In the genomic region with DNA sequence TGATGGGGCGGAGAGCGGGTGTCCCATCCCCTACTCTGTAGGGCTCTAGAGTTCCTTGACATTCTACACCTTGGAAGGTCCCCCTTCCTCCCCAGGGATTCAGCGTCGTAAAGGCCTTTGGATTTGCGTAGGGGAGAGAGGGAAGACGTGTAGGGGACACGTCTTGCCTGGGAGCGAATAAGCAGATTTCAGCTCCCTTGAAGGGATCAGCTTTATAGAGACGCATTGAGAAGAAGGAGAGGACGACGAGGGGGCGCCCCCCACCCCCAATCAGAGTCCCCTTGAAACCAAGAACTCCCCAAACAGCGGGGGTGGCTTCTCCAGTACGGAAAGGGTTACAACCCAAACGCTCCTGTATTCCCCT, we compare ENCODE assay signal across 8 cellular contexts. TPM values are rescaled to one million over a fixed set of nuclear protein-coding genes. Genes with fewer than 3 reads are reported as not detected.
DNase-seq lines count a peak whose midpoint lies in the region; ATAC-seq lines count a peak whose summit lies in the region.

No MANE protein-coding gene starts in this region.

- intact Hi-C loops in activated T-helper 1 cell treated with anti-CD3 and anti-CD28 coated beads, Interleukin-12 subunit alpha, Interleukin-12 subunit beta, Interleukin-2, Interleukin-4 antibody, amounts not matched to agents 30 ng/mL and 10 ng/mL and 1 ng/mL, durations not matched to agents 14 hours and 24 hours and 36 hours (cut with micrococcal nuclease) = loop anchor here (1.0 to 5.0 kb wide), 12 partner anchors 19 to 1990 kb away; a partner anchor contains a TSS

- ATAC-seq in activated T-cell treated with anti-CD3 and anti-CD28 coated beads, Interleukin-2, amount 50 U/mL, for 72 hours (replicated peaks in 1 of 2) = peak; percentile 1 to 6
- ATAC-seq in stimulated activated memory B cell treated with anti-CD40 and anti-IgM and Interleukin-4, amounts not matched to agents 10 μg/mL and 1 μg/mL and 100 μg/mL, for 72 hours = no peak

- peak overlapping the region; percentile 88 to 98 for H3K4me3 Mint-ChIP-seq in activated T-cell treated with anti-CD3 and anti-CD28 coated beads, Interleukin-2, amount 50 U/mL, for 72 hours
- peak overlapping the region; percentile 92 for H3K4me3 Mint-ChIP-seq in activated T-helper 1 cell treated with anti-CD3 and anti-CD28 coated beads, Interleukin-12 subunit alpha, Interleukin-12 subunit beta, Interleukin-2, Interleukin-4 antibody, amounts not matched to agents 30 ng/mL and 10 ng/mL and 1 ng/mL, durations not matched to agents 14 hours and 24 hours and 36 hours
- peak overlapping the region; percentile 87 for H3K4me3 Mint-ChIP-seq in stimulated activated memory B cell treated with anti-CD40 and anti-IgM and Interleukin-4, amounts not matched to agents 10 μg/mL and 1 μg/mL and 100 μg/mL, for 72 hours

- DNase-seq in activated T-cell treated with anti-CD3 and anti-CD28 coated beads, Interleukin-2, amount 50 U/mL, for 72 hours = no peak
- DNase-seq in activated T-cell treated with anti-CD3 and anti-CD28 coated beads for 4 hours (no peak), dedifferentiated amniotic fluid mesenchymal stem cell (ENCODE audit: extremely low spot score) (no peak)
- no peak for DNase-seq in activated T-helper 1 cell treated with anti-CD3 and anti-CD28 coated beads, Interleukin-12 subunit alpha, Interleukin-12 subunit beta, Interleukin-2, Interleukin-4 antibody, amounts not matched to agents 30 ng/mL and 10 ng/mL and 1 ng/mL, durations not matched to agents 14 hours and 24 hours and 36 hours (ENCODE audit: low spot score)
- no peak for DNase-seq in stimulated activated naive CD4-positive, alpha-beta T cell treated with Interleukin-2 at 50 U/mL for 16 hours (lab: John Stamatoyannopoulos, UW)
- no peak for DNase-seq in activated effector memory CD4-positive, alpha-beta T cell treated with Interleukin-2 at 50 U/mL for 16 hours

- peak overlapping the region; percentile 27 for H3K27ac Mint-ChIP-seq in activated T-cell treated with anti-CD3 and anti-CD28 coated beads, Interleukin-2, amount 50 U/mL, for 72 hours
- peak overlapping the region; percentile 80 for H3K27ac Mint-ChIP-seq in activated T-helper 1 cell treated with anti-CD3 and anti-CD28 coated beads, Interleukin-12 subunit alpha, Interleukin-12 subunit beta, Interleukin-2, Interleukin-4 antibody, amounts not matched to agents 30 ng/mL and 10 ng/mL and 1 ng/mL, durations not matched to agents 14 hours and 24 hours and 36 hours
- peak overlapping the region; percentile 79 for H3K27ac Mint-ChIP-seq in stimulated activated memory B cell treated with anti-CD40 and anti-IgM and Interleukin-4, amounts not matched to agents 10 μg/mL and 1 μg/mL and 100 μg/mL, for 72 hours

- no peaks in the 10 kb centered on the region for H3K9me3 Mint-ChIP-seq in activated T-cell treated with anti-CD3 and anti-CD28 coated beads, Interleukin-2, amount 50 U/mL, for 72 hours
- no peaks in the 10 kb centered on the region for H3K9me3 Mint-ChIP-seq in activated T-helper 1 cell treated with anti-CD3 and anti-CD28 coated beads, Interleukin-12 subunit alpha, Interleukin-12 subunit beta, Interleukin-2, Interleukin-4 antibody, amounts not matched to agents 30 ng/mL and 10 ng/mL and 1 ng/mL, durations not matched to agents 14 hours and 24 hours and 36 hours
- H3K9me3 Mint-ChIP-seq in stimulated activated memory B cell treated with anti-CD40 and anti-IgM and Interleukin-4, amounts not matched to agents 10 μg/mL and 1 μg/mL and 100 μg/mL, for 72 hours = no peaks in the 10 kb centered on the region

- peaks cover 0 to under 1% of the 10 kb centered on the region in 2 donors for H3K36me3 Mint-ChIP-seq in activated T-cell treated with anti-CD3 and anti-CD28 coated beads, Interleukin-2, amount 50 U/mL, for 72 hours (ENCODE audit: insufficient read depth in 2 of 2)
- peaks cover 22% of the 10 kb centered on the region for H3K36me3 Mint-ChIP-seq in activated T-helper 1 cell treated with anti-CD3 and anti-CD28 coated beads, Interleukin-12 subunit alpha, Interleukin-12 subunit beta, Interleukin-2, Interleukin-4 antibody, amounts not matched to agents 30 ng/mL and 10 ng/mL and 1 ng/mL, durations not matched to agents 14 hours and 24 hours and 36 hours (ENCODE audit: low read depth)
- peaks cover 29% of the 10 kb centered on the region for H3K36me3 Mint-ChIP-seq in stimulated activated memory B cell treated with anti-CD40 and anti-IgM and Interleukin-4, amounts not matched to agents 10 μg/mL and 1 μg/mL and 100 μg/mL, for 72 hours

- H3K4me3 ChIP-seq in iPS-11a (ENCODE audit: low read depth, low read length) = peak overlapping the region; percentile 77

- peaks cover 39% of the 10 kb centered on the region for H3K4me1 Mint-ChIP-seq in activated T-cell treated with anti-CD3 and anti-CD28 coated beads, Interleukin-2, amount 50 U/mL, for 72 hours (ENCODE audit: low read depth)
- peaks cover 26% of the 10 kb centered on the region for H3K4me1 Mint-ChIP-seq in activated T-helper 1 cell treated with anti-CD3 and anti-CD28 coated beads, Interleukin-12 subunit alpha, Interleukin-12 subunit beta, Interleukin-2, Interleukin-4 antibody, amounts not matched to agents 30 ng/mL and 10 ng/mL and 1 ng/mL, durations not matched to agents 14 hours and 24 hours and 36 hours (ENCODE audit: low read depth)
- peaks cover 31% of the 10 kb centered on the region for H3K4me1 Mint-ChIP-seq in stimulated activated memory B cell treated with anti-CD40 and anti-IgM and Interleukin-4, amounts not matched to agents 10 μg/mL and 1 μg/mL and 100 μg/mL, for 72 hours

- H3K27me3 Mint-ChIP-seq in activated T-cell treated with anti-CD3 and anti-CD28 coated beads, Interleukin-2, amount 50 U/mL, for 72 hours (ENCODE audit: low read depth) = no peaks in the 10 kb centered on the region
- no peaks in the 10 kb centered on the region for H3K27me3 Mint-ChIP-seq in activated T-helper 1 cell treated with anti-CD3 and anti-CD28 coated beads, Interleukin-12 subunit alpha, Interleukin-12 subunit beta, Interleukin-2, Interleukin-4 antibody, amounts not matched to agents 30 ng/mL and 10 ng/mL and 1 ng/mL, durations not matched to agents 14 hours and 24 hours and 36 hours (ENCODE audit: insufficient read depth)
- H3K27me3 Mint-ChIP-seq in stimulated activated memory B cell treated with anti-CD40 and anti-IgM and Interleukin-4, amounts not matched to agents 10 μg/mL and 1 μg/mL and 100 μg/mL, for 72 hours = no peaks in the 10 kb centered on the region

RNA-seq across cellular contexts. Expression of a gene that starts 0.3 kb away (rescaled TPM):
- total RNA-seq in activated T-cell treated with anti-CD3 and anti-CD28 coated beads, Interleukin-2, amount 50 U/mL, for 72 hours = 10 to 100 TPM; 60.1 to 71.3 TPM
- 17.4 and 19.2 TPM in 2 replicates for total RNA-seq in activated T-helper 1 cell treated with anti-CD3 and anti-CD28 coated beads, Interleukin-12 subunit alpha, Interleukin-12 subunit beta, Interleukin-2, Interleukin-4 antibody, amounts not matched to agents 30 ng/mL and 10 ng/mL and 1 ng/mL, durations not matched to agents 14 hours and 24 hours and 36 hours

RNA-seq across cellular contexts. Expression of a gene that starts 24.9 kb away (rescaled TPM):
- not detected for total RNA-seq in activated T-cell treated with anti-CD3 and anti-CD28 coated beads, Interleukin-2, amount 50 U/mL, for 72 hours
- total RNA-seq in activated T-helper 1 cell treated with anti-CD3 and anti-CD28 coated beads, Interleukin-12 subunit alpha, Interleukin-12 subunit beta, Interleukin-2, Interleukin-4 antibody, amounts not matched to agents 30 ng/mL and 10 ng/mL and 1 ng/mL, durations not matched to agents 14 hours and 24 hours and 36 hours = not detected in 2 replicates

RNA-seq across cellular contexts. Expression of a gene that starts 51.0 kb away (rescaled TPM):
- total RNA-seq in activated T-cell treated with anti-CD3 and anti-CD28 coated beads, Interleukin-2, amount 50 U/mL, for 72 hours = 100 to 1,000 TPM; 349 to 440 TPM
- 363 and 383 TPM in 2 replicates for total RNA-seq in activated T-helper 1 cell treated with anti-CD3 and anti-CD28 coated beads, Interleukin-12 subunit alpha, Interleukin-12 subunit beta, Interleukin-2, Interleukin-4 antibody, amounts not matched to agents 30 ng/mL and 10 ng/mL and 1 ng/mL, durations not matched to agents 14 hours and 24 hours and 36 hours

Comparison
In these comparisons a context has a peak if more than half of its experiments do, and no peak if none do; other contexts are left out.
1. H3K27ac Mint-ChIP-seq: peak in every context shown above with its lines; median percentile 80 in activated T-helper 1 cell treated with anti-CD3 and anti-CD28 coated beads, Interleukin-12 subunit alpha, Interleukin-12 subunit beta, Interleukin-2, Interleukin-4 antibody, amounts not matched to agents 30 ng/mL and 10 ng/mL and 1 ng/mL, durations not matched to agents 14 hours and 24 hours and 36 hours; 79 in stimulated activated memory B cell treated with anti-CD40 and anti-IgM and Interleukin-4, amounts not matched to agents 10 μg/mL and 1 μg/mL and 100 μg/mL, for 72 hours; 27 in activated T-cell treated with anti-CD3 and anti-CD28 coated beads, Interleukin-2, amount 50 U/mL, for 72 hours.